Comparison of ENCODE assay signal across 28 cellular contexts in the genomic region with DNA sequence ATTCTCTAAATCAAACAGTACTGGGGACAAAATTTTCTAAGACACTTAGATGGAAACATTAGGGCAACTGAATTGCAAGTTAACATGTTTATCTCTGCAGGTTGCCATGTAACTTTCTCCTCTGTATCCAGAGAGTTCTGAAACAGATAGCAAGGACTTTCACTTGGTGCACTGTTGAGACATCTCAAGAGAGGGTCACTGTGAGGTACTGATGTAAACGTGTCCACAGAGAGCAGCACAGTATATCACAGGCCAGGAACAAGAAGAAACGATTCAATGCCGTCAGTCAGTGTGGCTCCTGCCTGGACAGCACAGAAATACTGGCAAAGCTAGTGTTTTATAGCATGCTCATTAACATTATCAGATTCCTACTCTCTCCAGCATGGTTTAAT.
DNase-seq lines count a peak whose midpoint lies in the region; ATAC-seq lines count a peak whose summit lies in the region.
"Had no signal": no experiment of that assay in that cellular context is flagged by ENCODE, and none has a peak within 500 bp of the region (broad histone marks: within the 10 kb centered on the region; RNA-seq: fewer than 3 reads in every experiment).

No MANE protein-coding gene starts in this region.

- no peak overlapping the region for H3K23ac ChIP-seq in mesenchymal stem cell (ENCODE audit: low read length in 2 of 2)

- no peak overlapping the region for H2BK15ac ChIP-seq in mesenchymal stem cell (ENCODE audit: low read depth, poor library complexity, severe bottlenecking)

- H3K9me3 ChIP-seq in mesenchymal stem cell (ENCODE audit: control insufficient read depth, low read length) (peaks cover 10% of the 10 kb centered on the region), subcutaneous abdominal adipose tissue (ENCODE audit: control insufficient read depth in 5 of 5, low read length in 5 of 5) (peaks cover 0 to 12% (median 2%) of the 10 kb centered on the region in 5 donors)

- no peak overlapping the region for H3K27ac ChIP-seq in mesenchymal stem cell (ENCODE audit: low read length, poor library complexity, severe bottlenecking)
- peak overlapping the region; percentile 15 for H3K27ac ChIP-seq in subcutaneous abdominal adipose tissue (ENCODE audit: low read depth, low read length)
- H3K27ac ChIP-seq: adrenal gland, esophagus squamous epithelium, SJSA1, WERI-Rb-1 had no signal

- H3K4ac ChIP-seq in mesenchymal stem cell (ENCODE audit: low read depth in 1 of 2, low read length in 2 of 2): no peak overlapping the region

- H3K4me2 ChIP-seq in mesenchymal stem cell (ENCODE audit: low read length, poor library complexity, severe bottlenecking): no peak overlapping the region

- H2AFZ ChIP-seq in mesenchymal stem cell (ENCODE audit: low read depth, low read length): no peak overlapping the region

- peak; percentile 52 for ATAC-seq in HG02885 (IDR thresholded peaks at IDR 0.05; ENCODE audit: poor library complexity, unreplicated experiment)
- ATAC-seq in HG02884 (IDR thresholded peaks at IDR 0.05; ENCODE audit: unreplicated experiment): no peak

- no peaks in the 10 kb centered on the region for H3K79me1 ChIP-seq in mesenchymal stem cell (replicated peaks; ENCODE audit: low read length, poor library complexity, severe bottlenecking)

- H4K8ac ChIP-seq in mesenchymal stem cell (ENCODE audit: low read length): no peak overlapping the region

- H2AK5ac ChIP-seq in mesenchymal stem cell (ENCODE audit: low read length, severe bottlenecking): no peak overlapping the region

- H3K27me3 ChIP-seq in mesenchymal stem cell (ENCODE audit: control insufficient read depth in 1 of 2, insufficient read depth in 1 of 2, low read length in 2 of 2) (no peaks in the 10 kb centered on the region), subcutaneous abdominal adipose tissue (ENCODE audit: control insufficient read depth in 5 of 5, insufficient read depth in 4 of 5, low read length in 5 of 5) (no peaks in the 10 kb centered on the region)
- H3K27me3 ChIP-seq: adrenal gland, esophagus squamous epithelium, heart left ventricle, SJSA1 had no signal

- no peak overlapping the region for H4K91ac ChIP-seq in mesenchymal stem cell (ENCODE audit: low read length)

- no peak overlapping the region for H3K14ac ChIP-seq in mesenchymal stem cell (ENCODE audit: low read length in 2 of 2)

- H2BK5ac ChIP-seq in mesenchymal stem cell (ENCODE audit: low read depth, low read length, poor library complexity, severe bottlenecking): no peak overlapping the region

- H3K4me1 ChIP-seq in mesenchymal stem cell (ENCODE audit: control insufficient read depth, insufficient read depth, low read depth, low read length): no peaks in the 10 kb centered on the region
- H3K4me1 ChIP-seq in subcutaneous abdominal adipose tissue (ENCODE audit: control insufficient read depth in 5 of 5, insufficient read depth in 5 of 5, low read length in 5 of 5): no peaks in the 10 kb centered on the region
- H3K4me1 ChIP-seq: adrenal gland, esophagus squamous epithelium, SJSA1 had no signal

- DNase-seq in OCI-M1 (lab: John Stamatoyannopoulos, UW) (peak; percentile 68), mesenchymal stem cell (no peak), NAMALWA (ENCODE audit: low spot score) (no peak)
- no peak for DNase-seq in stimulated activated CD4-positive, alpha-beta T cell treated with anti-CD3 and anti-CD28 coated beads, Interleukin-2, amount 100 ng/mL, for 48 hours
- DNase-seq: activated CD4-positive, alpha-beta T cell treated with anti-CD3 and anti-CD28 coated beads, Interleukin-2, amount 10 ng/mL, durations not matched to agents 24 days and 14 days; activated naive CD4-positive, alpha-beta T cell; activated T-cell treated with anti-CD3 and anti-CD28 coated beads, Interleukin-2, amount 50 U/mL, for 1 hour; adrenal gland; CD8-positive, alpha-beta memory T cell; EL; esophagus squamous epithelium; foreskin melanocyte; HCEC 1CT; islet precursor cell; midbrain; naive B cell; NCI-H1048; NCI-H2107; NCI-H748 treated with DMSO at 0.1 percent for 48 hours; stimulated activated CD4-positive, alpha-beta T cell treated with anti-CD3 and anti-CD28 coated beads, Interleukin-15, amount 100 ng/mL, for 24 hours; stimulated activated naive CD4-positive, alpha-beta T cell; T-helper 9 cell; WERI-Rb-1 had no signal

- H3K9ac ChIP-seq in mesenchymal stem cell (ENCODE audit: low read length): peak overlapping the region; percentile 65
- no peak overlapping the region for H3K9ac ChIP-seq in subcutaneous abdominal adipose tissue (ENCODE audit: low read length in 5 of 5)

- WGBS in mesenchymal stem cell: 77% methylated on average over 3 of the region's 3 CpGs

- H3K4me3 ChIP-seq in mesenchymal stem cell (ENCODE audit: insufficient read depth in 1 of 2, low read depth in 1 of 2, low read length in 2 of 2) (no peak overlapping the region), subcutaneous abdominal adipose tissue (ENCODE audit: low read depth in 1 of 5, low read length in 5 of 5) (no peak overlapping the region)
- H3K4me3 ChIP-seq: adrenal gland, esophagus squamous epithelium, heart left ventricle, SJSA1 had no signal

- H2BK12ac ChIP-seq in mesenchymal stem cell (ENCODE audit: low read length in 2 of 2): no peak overlapping the region

- H2BK120ac ChIP-seq in mesenchymal stem cell (ENCODE audit: low read depth, low read length): no peak overlapping the region

- H3K36me3 ChIP-seq in mesenchymal stem cell (ENCODE audit: control insufficient read depth in 1 of 2, insufficient read depth in 2 of 2, low read depth in 1 of 2, low read length in 2 of 2): peaks cover 0 to 5% of the 10 kb centered on the region in 2 experiments
- H3K36me3 ChIP-seq in subcutaneous abdominal adipose tissue (ENCODE audit: control insufficient read depth in 5 of 5, insufficient read depth in 5 of 5, low read length in 5 of 5): no peaks in the 10 kb centered on the region
- H3K36me3 ChIP-seq: adrenal gland, esophagus squamous epithelium, heart left ventricle, SJSA1 had no signal

- H3K18ac ChIP-seq in mesenchymal stem cell (ENCODE audit: low read depth in 1 of 2, low read length in 2 of 2): no peak overlapping the region
